Comparison of ENCODE assay signal across 8 cellular contexts in the genomic region with DNA sequence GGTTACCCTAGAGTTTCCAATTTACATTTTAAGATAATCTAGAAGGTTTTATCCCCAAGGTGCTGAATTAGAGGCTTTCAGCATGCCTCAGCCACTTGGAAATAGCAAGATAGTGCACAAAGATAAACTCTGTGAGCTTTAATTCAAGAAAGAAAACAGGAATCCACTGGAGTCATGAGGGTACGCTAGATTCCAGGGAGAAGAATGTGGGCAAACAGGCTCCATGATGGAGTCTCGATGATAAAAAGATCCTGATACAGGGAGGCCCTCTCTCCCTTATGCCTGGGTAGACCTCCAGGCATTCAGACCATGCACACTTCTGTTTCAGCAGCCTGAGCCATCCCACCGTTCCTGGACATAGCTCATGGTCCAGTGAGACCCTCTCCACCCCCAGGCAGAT.
"Had no signal": no experiment of that assay in that cellular context is flagged by ENCODE, and none has a peak within 500 bp of the region (broad histone marks: within the 10 kb centered on the region; RNA-seq: fewer than 3 reads in every experiment).

No MANE protein-coding gene starts in this region.

- H2AFZ ChIP-seq: GM23248 had no signal

- H3K9ac ChIP-seq: GM23248 had no signal

- ATAC-seq: K562 had no signal

- DNase-seq: GM23248, GOT3, H9, HCEC 1CT, HFFc6, IMR-90, KG1 had no signal

- H3K27ac ChIP-seq: GM23248 had no signal

- H3K4me3 ChIP-seq: GM23248, K562 had no signal
